In the genomic region with DNA sequence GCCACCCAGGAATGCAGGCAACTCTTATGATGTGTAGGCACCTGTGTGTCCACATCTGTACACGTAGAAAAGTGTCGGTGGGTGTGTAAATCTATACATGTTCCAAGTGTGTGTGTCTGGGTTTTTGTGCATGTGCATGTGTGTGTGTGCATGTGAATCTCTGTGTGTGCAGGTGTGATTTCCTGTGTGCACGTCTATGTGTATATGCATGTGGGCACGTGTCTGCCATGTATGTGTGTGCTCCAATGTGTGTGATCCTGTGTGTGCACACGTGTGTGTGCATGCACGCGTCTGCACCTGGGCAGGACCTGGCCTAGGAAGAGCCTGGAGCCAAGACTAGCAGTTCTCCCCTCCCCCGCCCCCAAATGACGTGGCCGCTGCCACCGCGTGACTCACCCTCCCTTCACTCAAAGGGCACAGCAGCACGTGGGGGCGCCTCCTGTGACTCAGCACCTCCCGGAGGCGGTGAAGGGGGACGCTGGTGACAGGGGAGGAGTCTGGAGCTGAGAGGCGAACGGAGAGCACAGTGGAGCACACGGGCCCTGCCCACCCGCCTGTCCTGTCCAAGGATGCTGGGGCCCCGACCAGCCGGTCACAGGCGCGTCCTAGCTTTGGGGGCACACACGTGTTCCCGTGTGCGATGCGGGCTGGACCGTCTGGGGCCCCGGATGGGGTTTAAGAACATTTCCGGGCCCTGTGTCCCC, we compare ENCODE assay signal across 1 cellular context.
TF ChIP-seq lines count a peak whose summit lies in the region.

No MANE protein-coding gene starts in this region.

TF ChIP-seq in WTC11, 78 proteins besides CTCF, POLR2A, EP300 and RAD21 (continued from another document and continues in another):
- TF ChIP-seq CREM (CRISPR knock-in tag; IDR thresholded peaks at IDR 0.05): no peak; the same call in 1 of the 2 replicates
- TF ChIP-seq, protein P1, sequence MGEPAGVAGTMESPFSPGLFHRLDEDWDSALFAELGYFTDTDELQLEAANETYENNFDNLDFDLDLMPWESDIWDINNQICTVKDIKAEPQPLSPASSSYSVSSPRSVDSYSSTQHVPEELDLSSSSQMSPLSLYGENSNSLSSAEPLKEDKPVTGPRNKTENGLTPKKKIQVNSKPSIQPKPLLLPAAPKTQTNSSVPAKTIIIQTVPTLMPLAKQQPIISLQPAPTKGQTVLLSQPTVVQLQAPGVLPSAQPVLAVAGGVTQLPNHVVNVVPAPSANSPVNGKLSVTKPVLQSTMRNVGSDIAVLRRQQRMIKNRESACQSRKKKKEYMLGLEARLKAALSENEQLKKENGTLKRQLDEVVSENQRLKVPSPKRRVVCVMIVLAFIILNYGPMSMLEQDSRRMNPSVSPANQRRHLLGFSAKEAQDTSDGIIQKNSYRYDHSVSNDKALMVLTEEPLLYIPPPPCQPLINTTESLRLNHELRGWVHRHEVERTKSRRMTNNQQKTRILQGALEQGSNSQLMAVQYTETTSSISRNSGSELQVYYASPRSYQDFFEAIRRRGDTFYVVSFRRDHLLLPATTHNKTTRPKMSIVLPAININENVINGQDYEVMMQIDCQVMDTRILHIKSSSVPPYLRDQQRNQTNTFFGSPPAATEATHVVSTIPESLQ (CRISPR knock-in tag; IDR thresholded peaks at IDR 0.05): no peak
- TF ChIP-seq, protein P2, sequence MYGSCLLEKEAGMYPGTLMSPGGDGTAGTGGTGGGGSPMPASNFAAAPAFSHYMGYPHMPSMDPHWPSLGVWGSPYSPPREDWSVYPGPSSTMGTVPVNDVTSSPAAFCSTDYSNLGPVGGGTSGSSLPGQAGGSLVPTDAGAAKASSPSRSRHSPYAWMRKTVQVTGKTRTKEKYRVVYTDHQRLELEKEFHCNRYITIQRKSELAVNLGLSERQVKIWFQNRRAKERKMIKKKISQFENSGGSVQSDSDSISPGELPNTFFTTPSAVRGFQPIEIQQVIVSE (CRISPR knock-in tag; IDR thresholded peaks at IDR 0.05; ENCODE audit: borderline replicate concordance): no peak
- TF ChIP-seq, protein P3, sequence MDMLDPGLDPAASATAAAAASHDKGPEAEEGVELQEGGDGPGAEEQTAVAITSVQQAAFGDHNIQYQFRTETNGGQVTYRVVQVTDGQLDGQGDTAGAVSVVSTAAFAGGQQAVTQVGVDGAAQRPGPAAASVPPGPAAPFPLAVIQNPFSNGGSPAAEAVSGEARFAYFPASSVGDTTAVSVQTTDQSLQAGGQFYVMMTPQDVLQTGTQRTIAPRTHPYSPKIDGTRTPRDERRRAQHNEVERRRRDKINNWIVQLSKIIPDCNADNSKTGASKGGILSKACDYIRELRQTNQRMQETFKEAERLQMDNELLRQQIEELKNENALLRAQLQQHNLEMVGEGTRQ (CRISPR knock-in tag; IDR thresholded peaks at IDR 0.05): peak; percentile 81
- TF ChIP-seq ZNF671 (CRISPR knock-in tag; IDR thresholded peaks at IDR 0.05): no peak
- no peak for TF ChIP-seq EMX1 (CRISPR knock-in tag; IDR thresholded peaks at IDR 0.05)
- no peak for TF ChIP-seq TEAD4 (CRISPR knock-in tag; IDR thresholded peaks at IDR 0.05)
- no peak for TF ChIP-seq GRHL2 (CRISPR knock-in tag; IDR thresholded peaks at IDR 0.05; ENCODE audit: insufficient replicate concordance, severe bottlenecking)
- TF ChIP-seq, protein P4, sequence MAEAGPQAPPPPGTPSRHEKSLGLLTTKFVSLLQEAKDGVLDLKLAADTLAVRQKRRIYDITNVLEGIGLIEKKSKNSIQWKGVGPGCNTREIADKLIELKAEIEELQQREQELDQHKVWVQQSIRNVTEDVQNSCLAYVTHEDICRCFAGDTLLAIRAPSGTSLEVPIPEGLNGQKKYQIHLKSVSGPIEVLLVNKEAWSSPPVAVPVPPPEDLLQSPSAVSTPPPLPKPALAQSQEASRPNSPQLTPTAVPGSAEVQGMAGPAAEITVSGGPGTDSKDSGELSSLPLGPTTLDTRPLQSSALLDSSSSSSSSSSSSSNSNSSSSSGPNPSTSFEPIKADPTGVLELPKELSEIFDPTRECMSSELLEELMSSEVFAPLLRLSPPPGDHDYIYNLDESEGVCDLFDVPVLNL (CRISPR knock-in tag; IDR thresholded peaks at IDR 0.05; ENCODE audit: borderline replicate concordance, low read depth): 0 out of 2 replicates have a peak, but pooled peaks have one; percentile 51
- TF ChIP-seq FOXJ3 (CRISPR knock-in tag; IDR thresholded peaks at IDR 0.05; ENCODE audit: borderline replicate concordance): no peak
- TF ChIP-seq, protein P5, sequence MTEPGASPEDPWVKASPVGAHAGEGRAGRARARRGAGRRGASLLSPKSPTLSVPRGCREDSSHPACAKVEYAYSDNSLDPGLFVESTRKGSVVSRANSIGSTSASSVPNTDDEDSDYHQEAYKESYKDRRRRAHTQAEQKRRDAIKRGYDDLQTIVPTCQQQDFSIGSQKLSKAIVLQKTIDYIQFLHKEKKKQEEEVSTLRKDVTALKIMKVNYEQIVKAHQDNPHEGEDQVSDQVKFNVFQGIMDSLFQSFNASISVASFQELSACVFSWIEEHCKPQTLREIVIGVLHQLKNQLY (CRISPR knock-in tag; IDR thresholded peaks at IDR 0.05): no peak
- TF ChIP-seq SOX15 (CRISPR knock-in tag; IDR thresholded peaks at IDR 0.05): no peak
- no peak for TF ChIP-seq E2F1 (CRISPR knock-in tag; IDR thresholded peaks at IDR 0.05)
- no peak for TF ChIP-seq ETV6 (CRISPR knock-in tag; IDR thresholded peaks at IDR 0.05)
- TF ChIP-seq FOXK1 (CRISPR knock-in tag; IDR thresholded peaks at IDR 0.05): no peak; the same call in 1 of the 2 replicates
- no peak for TF ChIP-seq ATF2 (CRISPR knock-in tag; IDR thresholded peaks at IDR 0.05; ENCODE audit: borderline replicate concordance, low read depth)
- peak; percentile 73 for TF ChIP-seq GABPB1 (CRISPR knock-in tag; IDR thresholded peaks at IDR 0.05)
- TF ChIP-seq, protein P6, sequence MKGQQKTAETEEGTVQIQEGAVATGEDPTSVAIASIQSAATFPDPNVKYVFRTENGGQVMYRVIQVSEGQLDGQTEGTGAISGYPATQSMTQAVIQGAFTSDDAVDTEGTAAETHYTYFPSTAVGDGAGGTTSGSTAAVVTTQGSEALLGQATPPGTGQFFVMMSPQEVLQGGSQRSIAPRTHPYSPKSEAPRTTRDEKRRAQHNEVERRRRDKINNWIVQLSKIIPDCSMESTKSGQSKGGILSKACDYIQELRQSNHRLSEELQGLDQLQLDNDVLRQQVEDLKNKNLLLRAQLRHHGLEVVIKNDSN (CRISPR knock-in tag; IDR thresholded peaks at IDR 0.05): peak; percentile 87
- TF ChIP-seq, protein P7, sequence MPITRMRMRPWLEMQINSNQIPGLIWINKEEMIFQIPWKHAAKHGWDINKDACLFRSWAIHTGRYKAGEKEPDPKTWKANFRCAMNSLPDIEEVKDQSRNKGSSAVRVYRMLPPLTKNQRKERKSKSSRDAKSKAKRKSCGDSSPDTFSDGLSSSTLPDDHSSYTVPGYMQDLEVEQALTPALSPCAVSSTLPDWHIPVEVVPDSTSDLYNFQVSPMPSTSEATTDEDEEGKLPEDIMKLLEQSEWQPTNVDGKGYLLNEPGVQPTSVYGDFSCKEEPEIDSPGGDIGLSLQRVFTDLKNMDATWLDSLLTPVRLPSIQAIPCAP (CRISPR knock-in tag; IDR thresholded peaks at IDR 0.05): no peak
- TF ChIP-seq, protein P8, sequence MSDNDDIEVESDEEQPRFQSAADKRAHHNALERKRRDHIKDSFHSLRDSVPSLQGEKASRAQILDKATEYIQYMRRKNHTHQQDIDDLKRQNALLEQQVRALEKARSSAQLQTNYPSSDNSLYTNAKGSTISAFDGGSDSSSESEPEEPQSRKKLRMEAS (CRISPR knock-in tag; IDR thresholded peaks at IDR 0.05): peak; percentile 88; the same call in 1 of the 2 replicates
- TF ChIP-seq TEAD1 (CRISPR knock-in tag; IDR thresholded peaks at IDR 0.05): no peak
- TF ChIP-seq ARID4B (CRISPR knock-in tag; IDR thresholded peaks at IDR 0.05; ENCODE audit: borderline replicate concordance): no peak; the same call in 1 of the 2 replicates
- no peak for TF ChIP-seq CBFB (CRISPR knock-in tag; IDR thresholded peaks at IDR 0.05; ENCODE audit: low read depth)
- TF ChIP-seq RORB (CRISPR knock-in tag; IDR thresholded peaks at IDR 0.05): no peak
- no peak for TF ChIP-seq NR1H2 (CRISPR knock-in tag; IDR thresholded peaks at IDR 0.05)
- TF ChIP-seq ZNF121 (CRISPR knock-in tag; IDR thresholded peaks at IDR 0.05): no peak
- TF ChIP-seq SMAD4 (CRISPR knock-in tag; IDR thresholded peaks at IDR 0.05): no peak
- TF ChIP-seq HMGA2 (CRISPR knock-in tag; IDR thresholded peaks at IDR 0.05): no peak
- TF ChIP-seq, protein P9, sequence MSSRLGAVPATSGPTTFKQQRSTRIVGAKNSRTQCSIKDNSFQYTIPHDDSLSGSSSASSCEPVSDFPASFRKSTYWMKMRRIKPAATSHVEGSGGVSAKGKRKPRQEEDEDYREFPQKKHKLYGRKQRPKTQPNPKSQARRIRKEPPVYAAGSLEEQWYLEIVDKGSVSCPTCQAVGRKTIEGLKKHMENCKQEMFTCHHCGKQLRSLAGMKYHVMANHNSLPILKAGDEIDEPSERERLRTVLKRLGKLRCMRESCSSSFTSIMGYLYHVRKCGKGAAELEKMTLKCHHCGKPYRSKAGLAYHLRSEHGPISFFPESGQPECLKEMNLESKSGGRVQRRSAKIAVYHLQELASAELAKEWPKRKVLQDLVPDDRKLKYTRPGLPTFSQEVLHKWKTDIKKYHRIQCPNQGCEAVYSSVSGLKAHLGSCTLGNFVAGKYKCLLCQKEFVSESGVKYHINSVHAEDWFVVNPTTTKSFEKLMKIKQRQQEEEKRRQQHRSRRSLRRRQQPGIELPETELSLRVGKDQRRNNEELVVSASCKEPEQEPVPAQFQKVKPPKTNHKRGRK (CRISPR knock-in tag; IDR thresholded peaks at IDR 0.05; ENCODE audit: borderline replicate concordance): no peak
- no peak for TF ChIP-seq ZNF423 (CRISPR knock-in tag; IDR thresholded peaks at IDR 0.05)
- TF ChIP-seq CREB1 (CRISPR knock-in tag; IDR thresholded peaks at IDR 0.05): no peak
- no peak for TF ChIP-seq NR2C2 (CRISPR knock-in tag; IDR thresholded peaks at IDR 0.05)
- TF ChIP-seq STAT6 (CRISPR knock-in tag; conservative IDR thresholded peaks at IDR 0.05; ENCODE audit: low read depth): no peak
- TF ChIP-seq, protein P10, sequence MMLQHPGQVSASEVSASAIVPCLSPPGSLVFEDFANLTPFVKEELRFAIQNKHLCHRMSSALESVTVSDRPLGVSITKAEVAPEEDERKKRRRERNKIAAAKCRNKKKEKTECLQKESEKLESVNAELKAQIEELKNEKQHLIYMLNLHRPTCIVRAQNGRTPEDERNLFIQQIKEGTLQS (CRISPR knock-in tag; conservative IDR thresholded peaks at IDR 0.05): peak; percentile 31
- TF ChIP-seq ZNF219 (CRISPR knock-in tag; IDR thresholded peaks at IDR 0.05; ENCODE audit: borderline replicate concordance): no peak
- TF ChIP-seq ZNF416 (CRISPR knock-in tag; IDR thresholded peaks at IDR 0.05): no peak
- no peak for TF ChIP-seq ELF4 (CRISPR knock-in tag; IDR thresholded peaks at IDR 0.05; ENCODE audit: low read depth)
